Comparison of ENCODE assay signal across 8 cellular contexts in the genomic region with DNA sequence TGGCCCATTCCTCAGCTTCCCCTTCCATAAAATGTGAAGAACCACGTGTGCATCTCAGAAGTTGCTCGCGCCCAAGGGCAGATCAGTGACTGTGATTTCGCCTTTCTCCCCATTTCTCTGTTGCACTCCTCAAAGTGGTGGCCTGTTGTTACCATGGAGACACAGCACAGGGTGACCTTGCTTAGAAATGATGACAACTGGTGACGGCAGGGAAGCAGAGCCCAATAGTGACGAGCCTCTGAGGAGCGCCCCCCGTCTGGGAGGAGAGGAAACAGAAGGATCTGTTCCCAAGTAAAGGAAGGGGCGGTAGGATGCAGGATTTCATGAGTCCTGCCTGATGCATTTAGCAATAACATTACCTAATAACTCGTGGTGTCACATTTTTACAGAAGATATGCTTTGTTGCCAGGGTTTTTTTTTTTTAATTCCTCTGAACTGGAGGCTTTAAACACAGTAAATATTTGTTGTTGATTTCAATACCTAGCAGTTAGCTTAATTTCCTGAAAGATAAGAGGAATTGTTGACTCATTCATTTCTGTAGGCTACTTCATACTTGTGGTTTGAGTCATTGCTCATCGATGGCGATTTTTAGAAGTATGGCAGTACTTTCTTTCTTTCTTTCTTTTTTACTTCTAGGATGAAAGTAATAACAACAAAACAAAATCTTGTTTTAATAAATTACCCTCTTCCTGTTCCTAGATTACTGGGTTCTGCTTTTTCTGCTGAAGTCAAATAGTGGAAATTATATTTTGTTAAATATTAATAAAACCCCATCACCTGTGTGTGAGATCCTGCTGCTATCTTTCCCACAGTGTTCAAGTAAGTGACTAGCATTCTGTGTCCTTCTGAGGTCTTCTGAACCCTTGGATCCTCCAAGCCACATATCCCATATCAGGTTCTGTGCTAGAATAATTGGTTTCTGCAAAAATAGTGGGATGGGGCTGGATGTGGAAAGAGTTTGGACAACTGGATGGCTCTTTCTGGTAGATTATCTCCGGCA. TPM values are rescaled to one million over a fixed set of nuclear protein-coding genes. Genes with fewer than 3 reads are reported as not detected.
DNase-seq lines count a peak whose midpoint lies in the region; TF ChIP-seq lines count a peak whose summit lies in the region.

No MANE protein-coding gene starts in this region.

- in situ Hi-C loops in mammary epithelial cell (cut with MboI; ENCODE audit: low sequenced_read_pairs in 2 of 2): no loop called here

- peak overlapping the region; percentile 38 for H3K4me2 ChIP-seq in mammary epithelial cell (ENCODE audit: insufficient read depth, low read depth, low read length)

- peaks cover 67% of the 10 kb centered on the region for H3K79me2 ChIP-seq in mammary epithelial cell (ENCODE audit: insufficient read depth, low read length)

- peak; percentile 67 for DNase-seq in activated CD4-positive, alpha-beta T cell treated with anti-CD3 and anti-CD28 coated beads, Interleukin-2, amount 10 ng/mL, durations not matched to agents 24 days and 14 days
- DNase-seq in activated CD4-positive, alpha-beta T cell treated with anti-CD3 and anti-CD28 coated beads for 4 hours: no peak
- DNase-seq in HCEC 1CT (peak; percentile 91), MG63 (peak; percentile 63), mammary epithelial cell (peak; percentile 79), kidney glomerular epithelial cell (lab: John Stamatoyannopoulos, UW) (peak; percentile 56), tibial nerve (ENCODE audit: low spot score in 2 of 2) (peak in 1 of 2 donors; percentile 61), activated gamma-delta T cell (lab: John Stamatoyannopoulos, UW) (no peak)

- H3K36me3 ChIP-seq in MG63 (peaks cover 52% of the 10 kb centered on the region), mammary epithelial cell (ENCODE audit: insufficient read depth, low read length) (no peaks in the 10 kb centered on the region), tibial nerve (no peaks in the 10 kb centered on the region)

- H3K4me3 Mint-ChIP-seq in activated CD4-positive, alpha-beta T cell treated with anti-CD3 and anti-CD28 coated beads, Interleukin-2, amount 10 ng/mL, durations not matched to agents 24 days and 14 days: peak overlapping the region; percentile 65

- peaks cover 15% of the 10 kb centered on the region for H3K36me3 Mint-ChIP-seq in activated CD4-positive, alpha-beta T cell treated with anti-CD3 and anti-CD28 coated beads, Interleukin-2, amount 10 ng/mL, durations not matched to agents 24 days and 14 days (ENCODE audit: low read depth)

- H3K9ac ChIP-seq in mammary epithelial cell (ENCODE audit: insufficient read depth, low read length): peak overlapping the region; percentile 78

- peak overlapping the region; percentile 97 for H3K27ac ChIP-seq in mammary epithelial cell (ENCODE audit: insufficient read depth, low read depth, low read length)
- H3K27ac ChIP-seq in tibial nerve: peak overlapping the region in 2 of 4 donors; percentile 74 to 83

- CTCF ChIA-PET in mammary epithelial cell (lab: Charles Lee; ENCODE audit: low non-redundant PET): interaction anchor here (0.7 kb wide), 1 partner anchor 76 kb away, joined by 4 read pairs; no protein-coding TSS in a partner anchor

- TF ChIP-seq CTCF in mammary epithelial cell (conservative IDR thresholded peaks at IDR 0.05 in 1 of 2, IDR thresholded peaks at IDR 0.05 in 1 of 2; ENCODE audit: extremely low read depth in 1 of 2, insufficient read depth in 1 of 2, low read depth in 1 of 2, low read length in 2 of 2) (no peak), tibial nerve (IDR thresholded peaks at IDR 0.05) (no peak)

- no peak for TF ChIP-seq POLR2A in tibial nerve (IDR thresholded peaks at IDR 0.05)

- H3K9me3 Mint-ChIP-seq in activated CD4-positive, alpha-beta T cell treated with anti-CD3 and anti-CD28 coated beads, Interleukin-2, amount 10 ng/mL, durations not matched to agents 24 days and 14 days: peaks cover 3% of the 10 kb centered on the region

- H3K4me1 ChIP-seq in mammary epithelial cell (ENCODE audit: insufficient read depth, low read length) (peaks cover 66% of the 10 kb centered on the region), tibial nerve (peaks cover 0 to 99% (median 77%) of the 10 kb centered on the region in 4 donors)

- no peak overlapping the region for H2AFZ ChIP-seq in mammary epithelial cell (ENCODE audit: low read depth, low read length)

- dilution Hi-C loops in mammary epithelial cell (cut with HindIII; ENCODE audit: low sequenced_read_pairs): no loop called here

- intact Hi-C loops in activated CD4-positive, alpha-beta T cell treated with anti-CD3 and anti-CD28 coated beads, Interleukin-2, amount 10 ng/mL, durations not matched to agents 24 days and 14 days (cut with micrococcal nuclease): loop anchor here (1.0 to 5.0 kb wide), 4 partner anchors 32 to 116 kb away; partner anchors contain the start of gene MBNL2
- intact Hi-C loops in mammary epithelial cell (cut with micrococcal nuclease): loop anchor here (1.0 to 5.0 kb wide), 3 partner anchors 15 to 69 kb away; partner anchors contain the start of gene MBNL2

- TF ChIP-seq EP300 in tibial nerve (IDR thresholded peaks at IDR 0.05): peak; percentile 52 to 80

- no peaks in the 10 kb centered on the region for H3K9me3 ChIP-seq in MG63
- H3K9me3 ChIP-seq in mammary epithelial cell (replicated peaks; ENCODE audit: insufficient read depth, low read length): no peaks in the 10 kb centered on the region
- H3K9me3 ChIP-seq in tibial nerve: no peaks in the 10 kb centered on the region

- peaks cover 71% of the 10 kb centered on the region for H3K4me1 Mint-ChIP-seq in activated CD4-positive, alpha-beta T cell treated with anti-CD3 and anti-CD28 coated beads, Interleukin-2, amount 10 ng/mL, durations not matched to agents 24 days and 14 days

- H3K27me3 ChIP-seq in MG63 (no peaks in the 10 kb centered on the region), mammary epithelial cell (ENCODE audit: insufficient read depth, low read length) (no peaks in the 10 kb centered on the region), tibial nerve (no peaks in the 10 kb centered on the region)

- no peak overlapping the region for H3K4me3 ChIP-seq in MG63
- no peak overlapping the region for H3K4me3 ChIP-seq in mammary epithelial cell (replicated peaks in 1 of 3; ENCODE audit: insufficient read depth in 1 of 3, low read depth in 2 of 3, low read length in 3 of 3)
- no peak overlapping the region for H3K4me3 ChIP-seq in tibial nerve

- peak overlapping the region; percentile 93 for H3K27ac Mint-ChIP-seq in activated CD4-positive, alpha-beta T cell treated with anti-CD3 and anti-CD28 coated beads, Interleukin-2, amount 10 ng/mL, durations not matched to agents 24 days and 14 days

- H4K20me1 ChIP-seq in mammary epithelial cell (ENCODE audit: insufficient read depth, low read length): no peaks in the 10 kb centered on the region

- no TSS peak for BruUV-seq in mammary epithelial cell (replicated peaks; lab: Mats Ljungman, UMichigan)

- 37% methylated on average over 8 of the region's 13 CpGs for WGBS in mammary epithelial cell (ENCODE audit: low coverage, missing lambda C conversion rate)
- 58 to 60% methylated on average over 13 of the region's 13 CpGs for WGBS in tibial nerve, 2 donors

- no peaks in the 10 kb centered on the region for H3K27me3 Mint-ChIP-seq in activated CD4-positive, alpha-beta T cell treated with anti-CD3 and anti-CD28 coated beads, Interleukin-2, amount 10 ng/mL, durations not matched to agents 24 days and 14 days

RNA-seq across cellular contexts. Expression of gene MBNL2, which starts 36.0 kb away (rescaled TPM):
- 22.0 and 24.5 TPM in 2 replicates for total RNA-seq in activated CD4-positive, alpha-beta T cell treated with anti-CD3 and anti-CD28 coated beads, Interleukin-2, amount 10 ng/mL, durations not matched to agents 24 days and 14 days
- total RNA-seq in MG63 (2014; rRNA removed; shearing (Covaris generic); ENCODE audit: low replicate concordance): 28.6 and 37.7 TPM in 2 replicates
- total RNA-seq in mammary epithelial cell: 100 to 1,000 TPM in 1 of 2 donors, 10 to 100 TPM in 1; 37.5 to 125 TPM
- polyA plus RNA-seq in mammary epithelial cell: 20.0 TPM
- 33.9 TPM for polyA minus RNA-seq in mammary epithelial cell
- total RNA-seq in tibial nerve: 100 to 1,000 TPM in 2 of 4 donors, 10 to 100 TPM in 2; 87.9 to 126 (median 95.5) TPM

Comparison
In these comparisons a context has a peak if more than half of its experiments do, and no peak if none do; other contexts are left out.
1. DNase-seq: peak in activated CD4-positive, alpha-beta T cell treated with anti-CD3 and anti-CD28 coated beads, Interleukin-2, amount 10 ng/mL, durations not matched to agents 24 days and 14 days (single experiment), HCEC 1CT (single experiment), MG63 (single experiment), mammary epithelial cell (single experiment) and kidney glomerular epithelial cell (single experiment); none in activated CD4-positive, alpha-beta T cell treated with anti-CD3 and anti-CD28 coated beads for 4 hours (0 of 2) and activated gamma-delta T cell (single experiment).